ENCODE assay signal across 4 cellular contexts in the genomic region with DNA sequence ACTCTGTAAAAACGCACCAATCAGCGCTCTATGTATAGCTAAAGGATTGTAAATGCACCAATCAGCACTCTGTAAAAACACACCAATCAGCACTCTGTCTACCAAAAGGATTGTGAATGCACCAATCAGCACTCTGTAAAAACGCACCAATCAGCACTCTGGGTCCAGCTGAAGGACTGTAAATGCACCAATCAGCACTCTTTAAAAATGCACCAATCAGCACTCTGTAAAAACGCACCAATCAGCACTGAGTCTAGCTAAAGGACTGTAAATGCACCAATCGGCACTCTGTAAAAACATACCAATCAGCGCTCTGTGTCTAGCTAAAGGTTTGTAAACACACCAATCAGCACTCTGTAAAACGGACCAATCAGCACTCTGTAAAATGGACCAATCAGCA.
TF ChIP-seq lines count a peak whose summit lies in the region.

No MANE protein-coding gene starts in this region.

TF ChIP-seq in A549, 52 proteins besides CTCF, POLR2A, EP300 and RAD21:
- TF ChIP-seq MAFK (IDR thresholded peaks at IDR 0.05; ENCODE audit: partially characterized antibody) = peak; percentile 62

TF ChIP-seq in IMR-90, 13 proteins besides CTCF, POLR2A, EP300 and RAD21:
- TF ChIP-seq MAFK (IDR thresholded peaks at IDR 0.05; ENCODE audit: low read depth, low read length) = peak; percentile 42
TF ChIP-seq in IMR-90: peak in this region for 1; not testable (repeated sequence) for 12.

TF ChIP-seq in K562, 482 proteins besides CTCF, POLR2A, EP300 and RAD21:
- peak; percentile 10 for TF ChIP-seq NFYB (IDR thresholded peaks at IDR 0.05; ENCODE audit: extremely low read depth, insufficient read length)
- TF ChIP-seq ZNF316 (IDR thresholded peaks at IDR 0.05) = peak; percentile 31
- peak; percentile 15 for TF ChIP-seq ASH1L (IDR thresholded peaks at IDR 0.05; ENCODE audit: borderline replicate concordance, low read depth, partially characterized antibody)

TF ChIP-seq in HepG2, 621 proteins besides CTCF, POLR2A, EP300 and RAD21:
- TF ChIP-seq MAFF (IDR thresholded peaks at IDR 0.05; ENCODE audit: low read depth, low read length) (peak; percentile 53; the same call in 1 of the 2 replicates), MAFK (conservative IDR thresholded peaks at IDR 0.05 in 1 of 2, IDR thresholded peaks at IDR 0.05 in 1 of 2; ENCODE audit: low read length in 2 of 2) (peak; percentile 49 to 61; a peak in 3 of 4 replicates)
